ENCODE assay signal across 23 cellular contexts in genomic region chr7:3943265-3943664, GRCh38.
DNase-seq lines count a peak whose midpoint lies in the region; ATAC-seq and TF ChIP-seq lines count a peak whose summit lies in the region.
"Had no signal": no experiment of that assay in that cellular context is flagged by ENCODE, and none has a peak within 500 bp of the region (broad histone marks: within the 10 kb centered on the region; RNA-seq: fewer than 3 reads in every experiment).

No MANE protein-coding gene starts in this region.

- TF ChIP-seq CTCF in WTC11 (IDR thresholded peaks at IDR 0.05) (no peak), transverse colon (IDR thresholded peaks at IDR 0.05) (no peak), foreskin keratinocyte (conservative IDR thresholded peaks at IDR 0.05) (no peak)

- in situ Hi-C loops in transverse colon (cut with MboI; ENCODE audit: low pct_ligation_motif_present in 1 of 4, low pct_unique_long_range_greater_than_20kb in 1 of 4, low sequenced_read_pairs in 3 of 4) = no loop called here

- H3K27me3 Mint-ChIP-seq in WTC11 (ENCODE audit: low read depth) = no peaks in the 10 kb centered on the region
- peaks cover 34% of the 10 kb centered on the region for H3K27me3 Mint-ChIP-seq in stimulated activated memory B cell treated with anti-CD40 and anti-IgM and Interleukin-4, amounts not matched to agents 10 μg/mL and 1 μg/mL and 100 μg/mL, for 72 hours

- H3K4me3 Mint-ChIP-seq in WTC11 = no peak overlapping the region
- H3K4me3 Mint-ChIP-seq in stimulated activated memory B cell treated with anti-CD40 and anti-IgM and Interleukin-4, amounts not matched to agents 10 μg/mL and 1 μg/mL and 100 μg/mL, for 72 hours = no peak overlapping the region
- H3K4me3 Mint-ChIP-seq: B cell, natural killer cell had no signal

- no peaks in the 10 kb centered on the region for H3K4me1 ChIP-seq in transverse colon
- H3K4me1 ChIP-seq in foreskin keratinocyte = no peaks in the 10 kb centered on the region
- H3K4me1 ChIP-seq: adrenal gland, suprapubic skin had no signal

- no peak overlapping the region for H3K27ac ChIP-seq in transverse colon
- H3K27ac ChIP-seq in foreskin keratinocyte = no peak overlapping the region
- H3K27ac ChIP-seq: 22Rv1, adrenal gland, dorsolateral prefrontal cortex, PC-9, suprapubic skin had no signal

- CTCF ChIA-PET in WTC11 (lab: Charles Lee) = interaction anchor here (1.1 to 1.8 kb wide), 2 partner anchors 21 to 52 kb away, joined by 4 to 6 read pairs; no protein-coding TSS in a partner anchor

- TF ChIP-seq POLR2A in transverse colon (IDR thresholded peaks at IDR 0.05) = no peak

- H3K4me1 Mint-ChIP-seq in WTC11 = peaks cover 24% of the 10 kb centered on the region
- H3K4me1 Mint-ChIP-seq in stimulated activated memory B cell treated with anti-CD40 and anti-IgM and Interleukin-4, amounts not matched to agents 10 μg/mL and 1 μg/mL and 100 μg/mL, for 72 hours = no peaks in the 10 kb centered on the region
- H3K4me1 Mint-ChIP-seq: B cell, natural killer cell had no signal

- H3K36me3 ChIP-seq in transverse colon = no peaks in the 10 kb centered on the region
- H3K36me3 ChIP-seq: adrenal gland, suprapubic skin had no signal

- intact Hi-C loops in transverse colon (cut with DNase I; ENCODE audit: low total_unique reads) = no loop called here

- H3K9me3 Mint-ChIP-seq in WTC11 = peaks cover 20% of the 10 kb centered on the region
- peaks cover 5% of the 10 kb centered on the region for H3K9me3 Mint-ChIP-seq in stimulated activated memory B cell treated with anti-CD40 and anti-IgM and Interleukin-4, amounts not matched to agents 10 μg/mL and 1 μg/mL and 100 μg/mL, for 72 hours

- H3K27me3 ChIP-seq in transverse colon = no peaks in the 10 kb centered on the region
- H3K27me3 ChIP-seq in foreskin keratinocyte = no peaks in the 10 kb centered on the region
- H3K27me3 ChIP-seq: adrenal gland, dorsolateral prefrontal cortex, suprapubic skin had no signal

- DNase-seq in DMS79 treated with DMSO at 0.1 percent for 48 hours (lab: John Stamatoyannopoulos, UW) = peak; percentile 51
- DNase-seq in DMS79 (lab: John Stamatoyannopoulos, UW) = no peak
- DNase-seq in WTC11 (ENCODE audit: low spot score) = peak; percentile 39
- DNase-seq in left kidney (ENCODE audit: low read depth, low spot score) = peak; percentile 53
- peak; percentile 50 for DNase-seq in transverse colon
- no peak for DNase-seq in NCI-H524 treated with DMSO at 0.1 percent for 48 hours (lab: John Stamatoyannopoulos, UW)
- DNase-seq in foreskin keratinocyte = no peak
- DNase-seq: activated CD4-positive, alpha-beta T cell treated with anti-CD3 and anti-CD28 coated beads for 4 hours; activated effector memory CD4-positive, alpha-beta T cell treated with Interleukin-2 at 50 U/mL for 16 hours; dorsolateral prefrontal cortex; IMR-90; MM.1S; natural killer cell; NCI-H187 treated with DMSO at 0.1 percent for 48 hours; NCI-H748 treated with DMSO at 0.1 percent for 48 hours; PC-9; stimulated activated CD8-positive, alpha-beta memory T cell treated with anti-CD3 and anti-CD28 coated beads, Interleukin-4, amount 100 ng/mL, for 48 hours had no signal

- POLR2A ChIA-PET in WTC11 (lab: Charles Lee) = interaction anchor here (1.1 kb wide), 1 partner anchor 12 kb away, joined by 3 read pairs; no protein-coding TSS in a partner anchor

- H3K36me3 Mint-ChIP-seq in WTC11 = peaks cover 18% of the 10 kb centered on the region
- peaks cover 4% of the 10 kb centered on the region for H3K36me3 Mint-ChIP-seq in stimulated activated memory B cell treated with anti-CD40 and anti-IgM and Interleukin-4, amounts not matched to agents 10 μg/mL and 1 μg/mL and 100 μg/mL, for 72 hours
- H3K36me3 Mint-ChIP-seq: natural killer cell had no signal

- ATAC-seq in WTC11 (peak; percentile 20), foreskin keratinocyte (no peak)
- no peak for ATAC-seq in stimulated activated memory B cell treated with anti-CD40 and anti-IgM and Interleukin-4, amounts not matched to agents 10 μg/mL and 1 μg/mL and 100 μg/mL, for 72 hours
- ATAC-seq: natural killer cell had no signal

- WGBS in transverse colon (ENCODE audit: low coverage in 1 of 2), 2 donors = 55 to 77% methylated on average over 13 to 15 of the region's 16 CpGs

- no peaks in the 10 kb centered on the region for H3K9me3 ChIP-seq in transverse colon
- H3K9me3 ChIP-seq: adrenal gland, suprapubic skin had no signal

- H3K27ac Mint-ChIP-seq in WTC11 = peak overlapping the region; percentile 73
- H3K27ac Mint-ChIP-seq in stimulated activated memory B cell treated with anti-CD40 and anti-IgM and Interleukin-4, amounts not matched to agents 10 μg/mL and 1 μg/mL and 100 μg/mL, for 72 hours = no peak overlapping the region
- H3K27ac Mint-ChIP-seq: B cell, natural killer cell had no signal

- no peak for TF ChIP-seq EP300 in transverse colon (IDR thresholded peaks at IDR 0.05; ENCODE audit: low read depth)

- H3K4me3 ChIP-seq in transverse colon = no peak overlapping the region
- H3K4me3 ChIP-seq: adrenal gland, dorsolateral prefrontal cortex, PC-9, smooth muscle cell, suprapubic skin had no signal

TF ChIP-seq in WTC11, 78 proteins besides CTCF, POLR2A, EP300 and RAD21:
- peak; percentile 75; the same call in 1 of the 2 replicates for TF ChIP-seq ETV6 (CRISPR knock-in tag; IDR thresholded peaks at IDR 0.05)
- TF ChIP-seq TEAD1 (CRISPR knock-in tag; IDR thresholded peaks at IDR 0.05) = no peak

Comparison
In these comparisons a context has a peak if more than half of its experiments do, and no peak if none do; other contexts are left out.
1. DNase-seq: peak in DMS79 treated with DMSO at 0.1 percent for 48 hours (single experiment), WTC11 (single experiment), left kidney (single experiment) and transverse colon (single experiment); none in DMS79 (single experiment), NCI-H524 treated with DMSO at 0.1 percent for 48 hours (single experiment) and foreskin keratinocyte (0 of 2).